8 cellular contexts compared by ENCODE assay signal in the genomic region with DNA sequence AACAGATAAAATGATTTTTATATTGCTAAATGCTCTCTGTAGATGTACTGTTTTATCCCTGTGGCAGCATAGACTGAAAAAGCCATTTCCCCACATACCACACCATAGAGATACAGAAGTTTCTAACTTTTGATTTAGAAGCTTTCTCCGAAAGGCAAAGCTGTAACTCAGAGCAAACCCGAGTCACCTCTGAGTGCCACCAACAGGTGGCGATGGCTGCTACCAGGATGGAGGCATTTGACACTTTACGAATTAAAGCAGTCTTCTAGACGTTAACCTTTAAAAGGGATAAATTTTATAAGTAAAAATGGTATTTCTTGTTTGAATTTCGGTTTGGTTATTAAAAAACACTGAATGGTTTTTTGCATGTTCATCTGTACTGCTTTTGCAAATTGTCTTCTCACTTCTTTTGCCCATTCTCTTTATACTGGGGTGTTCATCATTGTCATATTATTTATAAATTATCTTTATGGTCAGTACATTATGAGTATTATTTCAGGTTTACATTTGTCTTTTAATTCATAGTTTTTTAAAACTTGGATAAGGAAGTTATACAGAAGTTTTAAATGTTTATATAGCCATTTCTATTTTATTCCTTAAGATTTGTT.
DNase-seq lines count a peak whose midpoint lies in the region; ATAC-seq and TF ChIP-seq lines count a peak whose summit lies in the region.

No MANE protein-coding gene starts in this region.

- H3K4me3 ChIP-seq in left lung = no peak overlapping the region

- peak; percentile 49 to 55 for TF ChIP-seq CTCF in left lung (IDR thresholded peaks at IDR 0.05)

- H3K27me3 ChIP-seq in left lung = peaks cover 11 to 23% of the 10 kb centered on the region in 2 donors

- no peaks in the 10 kb centered on the region for H3K4me1 ChIP-seq in left lung

- peak; percentile 8 for DNase-seq in stimulated activated CD4-positive, alpha-beta T cell treated with anti-CD3 and anti-CD28 coated beads, Interleukin-15, amount 100 ng/mL, for 24 hours
- no peak for DNase-seq in stimulated activated CD4-positive, alpha-beta T cell treated with anti-CD3 and anti-CD28 coated beads, Interleukin-4, amount 100 ng/mL, for 4 hours
- DNase-seq in NCI-H69 (lab: John Stamatoyannopoulos, UW) = peak; percentile 71
- peak; percentile 10 to 56 for DNase-seq in T47D (ENCODE audit: low read depth in 1 of 2, low spot score in 1 of 2)
- DNase-seq in left lung = peak in 1 of 2 donors; percentile 47

- no peaks in the 10 kb centered on the region for H3K9me3 ChIP-seq in left lung

- in situ Hi-C loops in T47D (cut with HindIII; ENCODE audit: low pct_unique_long_range_greater_than_20kb, low sequenced_read_pairs) = no loop called here

- ATAC-seq in HG02623 (IDR thresholded peaks at IDR 0.05; ENCODE audit: unreplicated experiment) (peak; percentile 72), left lung (peak; percentile 77), GM21526 (IDR thresholded peaks at IDR 0.05; ENCODE audit: low FRiP score, unreplicated experiment) (no peak), GM18873 (IDR thresholded peaks at IDR 0.05; ENCODE audit: low FRiP score, unreplicated experiment) (no peak)

- H3K36me3 ChIP-seq in left lung = no peaks in the 10 kb centered on the region

- intact Hi-C loops in left lung (cut with DNase I) = no loop called here

- no peak overlapping the region for H3K27ac ChIP-seq in left lung

Comparison
In these comparisons a context has a peak if more than half of its experiments do, and no peak if none do; other contexts are left out.
1. DNase-seq: peak in stimulated activated CD4-positive, alpha-beta T cell treated with anti-CD3 and anti-CD28 coated beads, Interleukin-15, amount 100 ng/mL, for 24 hours (single experiment), NCI-H69 (single experiment) and T47D (2 of 2); none in stimulated activated CD4-positive, alpha-beta T cell treated with anti-CD3 and anti-CD28 coated beads, Interleukin-4, amount 100 ng/mL, for 4 hours (0 of 2).
2. ATAC-seq: peak in HG02623 (single experiment) and left lung (single experiment); none in GM21526 (single experiment) and GM18873 (single experiment).